In the genomic region with DNA sequence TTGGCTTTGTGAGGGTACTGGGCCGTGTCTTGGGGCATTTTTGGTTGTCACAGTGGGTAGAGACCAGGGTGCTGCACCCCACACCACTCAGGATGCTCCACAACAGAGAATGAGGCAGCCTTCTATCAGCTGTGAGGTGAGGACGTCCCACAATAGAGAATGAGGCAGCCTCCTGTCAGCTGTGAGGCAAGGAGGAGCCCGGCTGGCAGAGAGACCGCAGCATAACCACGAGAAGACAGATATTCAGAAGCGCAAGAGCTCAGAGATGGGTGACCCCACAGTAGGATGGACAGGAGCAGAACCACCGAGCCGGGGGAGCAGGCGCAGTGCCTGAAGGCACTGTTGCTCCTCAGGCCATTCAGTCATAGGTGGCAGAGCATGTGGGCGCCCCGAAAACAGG, we compare ENCODE assay signal across 16 cellular contexts.
"Had no signal": no experiment of that assay in that cellular context is flagged by ENCODE, and none has a peak within 500 bp of the region (broad histone marks: within the 10 kb centered on the region; RNA-seq: fewer than 3 reads in every experiment).

No MANE protein-coding gene starts in this region.

- H3K9me3 ChIP-seq: heart left ventricle, mucosa of descending colon, neutrophil had no signal

- H3K4me3 Mint-ChIP-seq: nephron progenitor cell had no signal

- H3K4me3 ChIP-seq: dorsolateral prefrontal cortex, heart left ventricle, mucosa of descending colon had no signal

- FAIRE-seq: islet of Langerhans, small intestine had no signal

- ATAC-seq: heart left ventricle, mucosa of descending colon had no signal

- H3K27ac ChIP-seq: heart left ventricle, neutrophil had no signal

- H3K27me3 ChIP-seq: dorsolateral prefrontal cortex, heart left ventricle, neutrophil had no signal

- H3K27ac Mint-ChIP-seq: nephron progenitor cell had no signal

- DNase-seq: cortex of kidney; dorsolateral prefrontal cortex; effector CD8-positive, alpha-beta T cell; foreskin melanocyte; heart left ventricle; hypothalamus; kidney glomerular epithelial cell; mammary epithelial cell; mucosa of descending colon; nephron progenitor cell; small intestine; stimulated activated CD4-positive, alpha-beta T cell treated with anti-CD3 and anti-CD28 coated beads, Interleukin-12 subunit alpha, Interleukin-12 subunit beta, amount 100 ng/mL, for 4 hours; stimulated activated naive CD4-positive, alpha-beta T cell treated with Interleukin-2 at 50 U/mL for 16 hours; trophoblast cell had no signal

- H3K9me3 Mint-ChIP-seq: nephron progenitor cell had no signal
